In genomic region chr13:99207511-99207910, GRCh38 we compare ENCODE assay signal across 18 cellular contexts. TPM values are rescaled to one million over a fixed set of nuclear protein-coding genes. Genes with fewer than 3 reads are reported as not detected.
DNase-seq lines count a peak whose midpoint lies in the region; ATAC-seq, FAIRE-seq and TF ChIP-seq lines count a peak whose summit lies in the region.
"Had no signal": no experiment of that assay in that cellular context is flagged by ENCODE, and none has a peak within 500 bp of the region (broad histone marks: within the 10 kb centered on the region; RNA-seq: fewer than 3 reads in every experiment).

No MANE protein-coding gene starts in this region.

- no peak overlapping the region for H3K27ac ChIP-seq in CD4-positive, CD25-positive, alpha-beta regulatory T cell (ENCODE audit: insufficient read depth, low read length, poor library complexity, severe bottlenecking)
- no peak overlapping the region for H3K27ac ChIP-seq in CD8-positive, alpha-beta T cell (ENCODE audit: low read depth, low read length)
- H3K27ac ChIP-seq in naive thymus-derived CD4-positive, alpha-beta T cell (ENCODE audit: low read depth, low read length), result no peak overlapping the region
- H3K27ac ChIP-seq: C4-2B, KMS-11 had no signal

- peak overlapping the region; percentile 9 to 43 (median 39) for H3K27ac Mint-ChIP-seq in CD4-positive, CD25-positive, alpha-beta regulatory T cell
- peak overlapping the region; percentile 93 for H3K27ac Mint-ChIP-seq in CD8-positive, alpha-beta T cell
- peak overlapping the region; percentile 61 for H3K27ac Mint-ChIP-seq in WTC11
- peak overlapping the region in 7 of 9 donors; percentile 78 to 97 (median 92) for H3K27ac Mint-ChIP-seq in naive thymus-derived CD4-positive, alpha-beta T cell

- CTCF ChIA-PET in CD8-positive, alpha-beta T cell (lab: Charles Lee), result interaction anchor here (0.7 to 16.1 kb wide), 8 partner anchors 10 to 229 kb away, joined by 3 to 254 read pairs (median 4); no protein-coding TSS in a partner anchor
- CTCF ChIA-PET in WTC11 (lab: Charles Lee), result no interaction called here
- CTCF ChIA-PET in naive thymus-derived CD4-positive, alpha-beta T cell (lab: Charles Lee), result interaction anchor here (0.9 to 11.9 kb wide), 4 partner anchors 11 to 60 kb away, joined by 3 to 242 read pairs (median 8); partner anchors contain the start of gene GPR18

- peak overlapping the region in 3 of 4 donors; percentile 37 to 81 (median 69) for H3K4me3 Mint-ChIP-seq in CD4-positive, CD25-positive, alpha-beta regulatory T cell
- H3K4me3 Mint-ChIP-seq in CD8-positive, alpha-beta T cell, result peak overlapping the region; percentile 4
- no peak overlapping the region for H3K4me3 Mint-ChIP-seq in WTC11
- H3K4me3 Mint-ChIP-seq in naive thymus-derived CD4-positive, alpha-beta T cell, result peak overlapping the region in 7 of 10 donors; percentile 29 to 95 (median 74)

- POLR2A ChIA-PET in CD8-positive, alpha-beta T cell (lab: Charles Lee), result interaction anchor here (0.7 to 6.0 kb wide), 4 partner anchors 11 to 68 kb away, joined by 3 to 35 read pairs (median 4); partner anchors contain the start of gene GPR18
- POLR2A ChIA-PET in WTC11 (lab: Charles Lee), result no interaction called here
- POLR2A ChIA-PET in naive thymus-derived CD4-positive, alpha-beta T cell (lab: Charles Lee), result interaction anchor here (1.1 to 15.2 kb wide), 7 partner anchors 9 to 57 kb away, joined by 3 to 273 read pairs (median 3); no protein-coding TSS in a partner anchor

- no peak for FAIRE-seq in D721Med (lab: Jason Lieb, UNC)
- FAIRE-seq: G401.6, H1, HepG2 had no signal

- H3K4me1 ChIP-seq in CD4-positive, CD25-positive, alpha-beta regulatory T cell (ENCODE audit: control insufficient read depth, insufficient read depth, low read length, poor library complexity, severe bottlenecking), result peaks cover 55% of the 10 kb centered on the region
- H3K4me1 ChIP-seq in CD8-positive, alpha-beta T cell (ENCODE audit: insufficient read depth, low read length), result peaks cover 88% of the 10 kb centered on the region
- H3K4me1 ChIP-seq in naive thymus-derived CD4-positive, alpha-beta T cell (ENCODE audit: control insufficient read depth in 2 of 2, insufficient read depth in 2 of 2, low read length in 2 of 2), result peaks cover 36 to 68% of the 10 kb centered on the region in 2 donors

- no peaks in the 10 kb centered on the region for H3K9me3 ChIP-seq in CD4-positive, CD25-positive, alpha-beta regulatory T cell (ENCODE audit: control insufficient read depth in 2 of 2, low read length in 2 of 2)
- no peaks in the 10 kb centered on the region for H3K9me3 ChIP-seq in CD8-positive, alpha-beta T cell (ENCODE audit: low read length)
- no peaks in the 10 kb centered on the region for H3K9me3 ChIP-seq in naive thymus-derived CD4-positive, alpha-beta T cell (ENCODE audit: control insufficient read depth in 2 of 3, low read length in 3 of 3)

- no peak for ATAC-seq in CD4-positive, CD25-positive, alpha-beta regulatory T cell (ENCODE audit: low read depth in 2 of 2)
- ATAC-seq in CD8-positive, alpha-beta T cell, result no peak
- ATAC-seq in WTC11 (no peak), HG03354 (IDR thresholded peaks at IDR 0.05; ENCODE audit: poor library complexity, severe bottlenecking, unreplicated experiment) (no peak)
- no peak for ATAC-seq in naive thymus-derived CD4-positive, alpha-beta T cell
- ATAC-seq: HepG2 had no signal

- peaks cover 0 to 3% (median 0%) of the 10 kb centered on the region in 7 donors for H3K9me3 Mint-ChIP-seq in CD4-positive, CD25-positive, alpha-beta regulatory T cell
- H3K9me3 Mint-ChIP-seq in CD8-positive, alpha-beta T cell, result no peaks in the 10 kb centered on the region
- H3K9me3 Mint-ChIP-seq in WTC11, result no peaks in the 10 kb centered on the region
- H3K9me3 Mint-ChIP-seq in naive thymus-derived CD4-positive, alpha-beta T cell, result peaks cover 0 to 2% (median 0%) of the 10 kb centered on the region in 11 donors

- no peak for DNase-seq in CD4-positive, CD25-positive, alpha-beta regulatory T cell
- no peak for DNase-seq in CD8-positive, alpha-beta T cell
- no peak for DNase-seq in WTC11 (ENCODE audit: low spot score)
- no peak for DNase-seq in naive thymus-derived CD4-positive, alpha-beta T cell
- DNase-seq in D721Med (ENCODE audit: insufficient read length, low spot score), result no peak
- no peak for DNase-seq in NCI-H1092 treated with DMSO at 0.1 percent for 48 hours (lab: John Stamatoyannopoulos, UW)
- DNase-seq: Calu3, NCI-H1105 treated with DMSO at 0.1 percent for 48 hours, NCI-H1694 treated with DMSO at 0.1 percent for 48 hours, NCI-H2107, NCI-H2227 treated with DMSO at 0.1 percent for 48 hours, NCI-H524 had no signal

- TF ChIP-seq CTCF in CD8-positive, alpha-beta T cell (IDR thresholded peaks at IDR 0.05), result no peak
- no peak for TF ChIP-seq CTCF in WTC11 (IDR thresholded peaks at IDR 0.05)
- no peak for TF ChIP-seq CTCF in D721Med (IDR thresholded peaks at IDR 0.05; ENCODE audit: insufficient read depth, missing control alignments)

- H3K4me1 Mint-ChIP-seq in CD4-positive, CD25-positive, alpha-beta regulatory T cell, result peaks cover 36 to 94% (median 54%) of the 10 kb centered on the region in 4 donors
- H3K4me1 Mint-ChIP-seq in CD8-positive, alpha-beta T cell (ENCODE audit: low read depth), result peaks cover 93% of the 10 kb centered on the region
- H3K4me1 Mint-ChIP-seq in WTC11, result peaks cover 48% of the 10 kb centered on the region
- H3K4me1 Mint-ChIP-seq in naive thymus-derived CD4-positive, alpha-beta T cell, result peaks cover 66 to 100% (median 89%) of the 10 kb centered on the region in 7 donors

- no peaks in the 10 kb centered on the region for H3K27me3 ChIP-seq in CD4-positive, CD25-positive, alpha-beta regulatory T cell (ENCODE audit: control insufficient read depth, insufficient read depth, low read length)
- H3K27me3 ChIP-seq in CD8-positive, alpha-beta T cell (ENCODE audit: insufficient read depth, low read length), result no peaks in the 10 kb centered on the region
- no peaks in the 10 kb centered on the region for H3K27me3 ChIP-seq in naive thymus-derived CD4-positive, alpha-beta T cell (ENCODE audit: control insufficient read depth in 2 of 2, insufficient read depth in 2 of 2, low read length in 2 of 2)

- peaks cover 17% of the 10 kb centered on the region for H3K36me3 ChIP-seq in CD4-positive, CD25-positive, alpha-beta regulatory T cell (ENCODE audit: control insufficient read depth, insufficient read depth, low read length)
- H3K36me3 ChIP-seq in CD8-positive, alpha-beta T cell (ENCODE audit: insufficient read depth, low read length), result peaks cover 4% of the 10 kb centered on the region
- peaks cover 0 to 14% (median 0%) of the 10 kb centered on the region in 3 experiments for H3K36me3 ChIP-seq in naive thymus-derived CD4-positive, alpha-beta T cell (ENCODE audit: control insufficient read depth in 2 of 3, insufficient read depth in 3 of 3, low read length in 3 of 3)

- H3K27me3 Mint-ChIP-seq in CD4-positive, CD25-positive, alpha-beta regulatory T cell, result peaks cover 4% of the 10 kb centered on the region
- no peaks in the 10 kb centered on the region for H3K27me3 Mint-ChIP-seq in CD8-positive, alpha-beta T cell (ENCODE audit: low read depth)
- H3K27me3 Mint-ChIP-seq in WTC11 (ENCODE audit: low read depth), result no peaks in the 10 kb centered on the region
- peaks cover 0 to 2% (median 0%) of the 10 kb centered on the region in 5 donors for H3K27me3 Mint-ChIP-seq in naive thymus-derived CD4-positive, alpha-beta T cell

- no peak overlapping the region for H3K4me3 ChIP-seq in CD4-positive, CD25-positive, alpha-beta regulatory T cell (ENCODE audit: low read depth, low read length)
- H3K4me3 ChIP-seq in CD8-positive, alpha-beta T cell (ENCODE audit: low read depth, low read length), result no peak overlapping the region
- H3K4me3 ChIP-seq in naive thymus-derived CD4-positive, alpha-beta T cell (ENCODE audit: low read length), result no peak overlapping the region

- intact Hi-C loops in CD8-positive, alpha-beta T cell (cut with DNase I, micrococcal nuclease), result no loop called here
- intact Hi-C loops in naive thymus-derived CD4-positive, alpha-beta T cell (cut with micrococcal nuclease), result no loop called here

- peaks cover 25% of the 10 kb centered on the region for H3K36me3 Mint-ChIP-seq in CD4-positive, CD25-positive, alpha-beta regulatory T cell
- H3K36me3 Mint-ChIP-seq in CD8-positive, alpha-beta T cell, result peaks cover 65% of the 10 kb centered on the region
- H3K36me3 Mint-ChIP-seq in WTC11, result no peaks in the 10 kb centered on the region; the same call in 1 of the 2 replicates
- peaks cover 7 to 46% (median 19%) of the 10 kb centered on the region in 5 donors for H3K36me3 Mint-ChIP-seq in naive thymus-derived CD4-positive, alpha-beta T cell

TF ChIP-seq in WTC11, 78 proteins besides CTCF, POLR2A, EP300 and RAD21 (continues in another document):
- TF ChIP-seq, protein P1, sequence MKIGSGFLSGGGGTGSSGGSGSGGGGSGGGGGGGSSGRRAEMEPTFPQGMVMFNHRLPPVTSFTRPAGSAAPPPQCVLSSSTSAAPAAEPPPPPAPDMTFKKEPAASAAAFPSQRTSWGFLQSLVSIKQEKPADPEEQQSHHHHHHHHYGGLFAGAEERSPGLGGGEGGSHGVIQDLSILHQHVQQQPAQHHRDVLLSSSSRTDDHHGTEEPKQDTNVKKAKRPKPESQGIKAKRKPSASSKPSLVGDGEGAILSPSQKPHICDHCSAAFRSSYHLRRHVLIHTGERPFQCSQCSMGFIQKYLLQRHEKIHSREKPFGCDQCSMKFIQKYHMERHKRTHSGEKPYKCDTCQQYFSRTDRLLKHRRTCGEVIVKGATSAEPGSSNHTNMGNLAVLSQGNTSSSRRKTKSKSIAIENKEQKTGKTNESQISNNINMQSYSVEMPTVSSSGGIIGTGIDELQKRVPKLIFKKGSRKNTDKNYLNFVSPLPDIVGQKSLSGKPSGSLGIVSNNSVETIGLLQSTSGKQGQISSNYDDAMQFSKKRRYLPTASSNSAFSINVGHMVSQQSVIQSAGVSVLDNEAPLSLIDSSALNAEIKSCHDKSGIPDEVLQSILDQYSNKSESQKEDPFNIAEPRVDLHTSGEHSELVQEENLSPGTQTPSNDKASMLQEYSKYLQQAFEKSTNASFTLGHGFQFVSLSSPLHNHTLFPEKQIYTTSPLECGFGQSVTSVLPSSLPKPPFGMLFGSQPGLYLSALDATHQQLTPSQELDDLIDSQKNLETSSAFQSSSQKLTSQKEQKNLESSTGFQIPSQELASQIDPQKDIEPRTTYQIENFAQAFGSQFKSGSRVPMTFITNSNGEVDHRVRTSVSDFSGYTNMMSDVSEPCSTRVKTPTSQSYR (CRISPR knock-in tag; IDR thresholded peaks at IDR 0.05), result no peak

RNA-seq across cellular contexts. Expression of gene UBAC2, which starts 6.9 kb away (rescaled TPM):
- 62.8 TPM for total RNA-seq in CD4-positive, CD25-positive, alpha-beta regulatory T cell
- 100 to 1,000 TPM; 101 to 122 (median 105) TPM for polyA plus RNA-seq in CD4-positive, CD25-positive, alpha-beta regulatory T cell
- total RNA-seq in CD8-positive, alpha-beta T cell, result 10 to 100 TPM; 62.0 to 63.0 TPM
- 64.7 to 72.4 TPM (median 71.3 TPM) in 3 replicates for total RNA-seq in WTC11 (2021)
- 100 to 1,000 TPM in 2 of 5 experiments, 10 to 100 TPM in 3; 63.3 to 114 (median 90.2) TPM for total RNA-seq in naive thymus-derived CD4-positive, alpha-beta T cell
- polyA plus RNA-seq in naive thymus-derived CD4-positive, alpha-beta T cell, result 100 to 1,000 TPM; 142 TPM

RNA-seq across cellular contexts. Expression of gene GPR18, which starts 50.7 kb away (rescaled TPM):
- 8.6 TPM for total RNA-seq in CD4-positive, CD25-positive, alpha-beta regulatory T cell
- 10 to 100 TPM in 2 of 4 donors, 1 to 10 TPM in 2; 6.1 to 22.6 (median 10.5) TPM for polyA plus RNA-seq in CD4-positive, CD25-positive, alpha-beta regulatory T cell
- 10 to 100 TPM; 31.9 to 36.2 TPM for total RNA-seq in CD8-positive, alpha-beta T cell
- 0.09 TPM in 1 of 3 replicates, not detected in the others for total RNA-seq in WTC11 (2021)
- 10 to 100 TPM; 11.5 to 40.4 (median 21.1) TPM for total RNA-seq in naive thymus-derived CD4-positive, alpha-beta T cell
- 10 to 100 TPM; 27.9 to 35.9 TPM for polyA plus RNA-seq in naive thymus-derived CD4-positive, alpha-beta T cell
- total RNA-seq: Calu3, H1, HepG2 had no signal
- polyA plus RNA-seq: H1, HepG2 had no signal

Comparison
In these comparisons a context has a peak if more than half of its experiments do, and no peak if none do; other contexts are left out.
1. H3K27ac Mint-ChIP-seq: peak in every context shown above with its lines; median percentile 93 in CD8-positive, alpha-beta T cell; 92 in naive thymus-derived CD4-positive, alpha-beta T cell; 61 in WTC11; 39 in CD4-positive, CD25-positive, alpha-beta regulatory T cell.